13 cellular contexts compared by ENCODE assay signal in genomic region chr7:72989646-72990430, GRCh38. TPM values are rescaled to one million over a fixed set of nuclear protein-coding genes. Genes with fewer than 3 reads are reported as not detected.
DNase-seq lines count a peak whose midpoint lies in the region; ATAC-seq and TF ChIP-seq lines count a peak whose summit lies in the region.
"Not testable (repeated sequence)": the region's sequence is repeated elsewhere in the genome, so short reads cannot be mapped to it uniquely, and the experiment has no call there.
"Had no signal": no experiment of that assay in that cellular context is flagged by ENCODE, and none has a peak within 500 bp of the region (broad histone marks: within the 10 kb centered on the region; RNA-seq: fewer than 3 reads in every experiment).

No MANE protein-coding gene starts in this region.

- not testable (repeated sequence) for TF ChIP-seq EP300 in upper lobe of left lung (IDR thresholded peaks at IDR 0.05)

- H3K9me3 ChIP-seq in HCT116 (ENCODE audit: control insufficient read depth in 1 of 2, insufficient read depth in 1 of 2, low read depth in 1 of 2, low read length in 2 of 2); heart right ventricle; left lung; upper lobe of left lung: not testable (repeated sequence)

- not testable (repeated sequence) for H3K36me3 Mint-ChIP-seq in activated CD8-positive, alpha-beta T cell treated with anti-CD3 and anti-CD28 coated beads for 36 hours (ENCODE audit: low read depth); natural killer cell treated with Interleukin-12 subunit alpha and Interleukin-12 subunit beta and Interleukin-15 and Interleukin-18, amount 100 ng/mL, for 72 hours; stimulated activated memory B cell treated with anti-CD40 and anti-IgM and Interleukin-4, amounts not matched to agents 10 μg/mL and 1 μg/mL and 100 μg/mL, for 72 hours

- not testable (repeated sequence) for H3K9me2 ChIP-seq in HCT116 (ENCODE audit: insufficient read depth)

- H3K27ac ChIP-seq in HCT116 (ENCODE audit: low read depth, low read length); left lung; upper lobe of left lung: not testable (repeated sequence)
- H3K27ac ChIP-seq in dorsolateral prefrontal cortex (peak overlapping the region in 10 of 59 donors; percentile 39 to 71 (median 53)), heart right ventricle (peak overlapping the region in 1 of 10 donors; percentile 44)

- not testable (repeated sequence) for H3K79me2 ChIP-seq in HCT116 (ENCODE audit: insufficient read depth, low read length)

- not testable (repeated sequence) for H3K9me3 Mint-ChIP-seq in activated CD8-positive, alpha-beta T cell treated with anti-CD3 and anti-CD28 coated beads for 36 hours; natural killer cell treated with Interleukin-12 subunit alpha and Interleukin-12 subunit beta and Interleukin-15 and Interleukin-18, amount 100 ng/mL, for 72 hours; stimulated activated memory B cell treated with anti-CD40 and anti-IgM and Interleukin-4, amounts not matched to agents 10 μg/mL and 1 μg/mL and 100 μg/mL, for 72 hours

- not testable (repeated sequence) for TF ChIP-seq RAD21 in HCT116 (IDR thresholded peaks at IDR 0.05; ENCODE audit: low read depth)

- TSS peak; percentile 11 for BruUV-seq in HCT116 (replicated peaks; lab: Mats Ljungman, UMichigan)

- DNase-seq in HCT116 (ENCODE audit: low read depth, low spot score); activated CD8-positive, alpha-beta T cell treated with anti-CD3 and anti-CD28 coated beads for 36 hours: not testable (repeated sequence)
- DNase-seq in dorsolateral prefrontal cortex, result peak in 8 of 10 donors; percentile 42 to 79 (median 56)
- DNase-seq in heart right ventricle, result peak; percentile 26 to 33
- peak in 1 of 2 donors; percentile 53 for DNase-seq in left lung
- DNase-seq in natural killer cell treated with Interleukin-12 subunit alpha and Interleukin-12 subunit beta and Interleukin-15 and Interleukin-18, amount 100 ng/mL, for 72 hours (ENCODE audit: low spot score), result peak; percentile 39
- DNase-seq in upper lobe of left lung, result peak in 1 of 2 donors; percentile 58

- intact Hi-C loops in HCT116 (cut with micrococcal nuclease); activated CD8-positive, alpha-beta T cell treated with anti-CD3 and anti-CD28 coated beads for 36 hours (cut with micrococcal nuclease); dorsolateral prefrontal cortex (cut with DNase I); heart right ventricle (cut with DNase I); left lung (cut with DNase I): not testable (repeated sequence)

- H3K27me3 ChIP-seq in HCT116 (ENCODE audit: insufficient read depth, low read length); dorsolateral prefrontal cortex; heart right ventricle; left lung; upper lobe of left lung: not testable (repeated sequence)

- 31 to 66% methylated on average over 8 to 9 of the region's 20 CpGs for WGBS in heart right ventricle, 2 donors
- WGBS in upper lobe of left lung, 2 donors, result no CpG with 5 or more reads among the region's 20 CpGs

- not testable (repeated sequence) for H3K9ac ChIP-seq in HCT116 (ENCODE audit: low read length)

- not testable (repeated sequence) for H4K20me1 ChIP-seq in HCT116 (ENCODE audit: insufficient read depth)

- CTCF ChIA-PET in HCT116 (lab: Charles Lee); activated CD8-positive, alpha-beta T cell treated with anti-CD3 and anti-CD28 coated beads for 36 hours (lab: Charles Lee): not testable (repeated sequence)

- RAD21 ChIA-PET in HCT116 (lab: Charles Lee; ENCODE audit: low non-redundant PET in 1 of 2, low total read pairs in 2 of 2, uncharacterized antibody in 2 of 2, unreplicated experiment in 2 of 2), result not testable (repeated sequence)

- H3K4me3 Mint-ChIP-seq in activated CD8-positive, alpha-beta T cell treated with anti-CD3 and anti-CD28 coated beads for 36 hours; natural killer cell treated with Interleukin-12 subunit alpha and Interleukin-12 subunit beta and Interleukin-15 and Interleukin-18, amount 100 ng/mL, for 72 hours; stimulated activated memory B cell treated with anti-CD40 and anti-IgM and Interleukin-4, amounts not matched to agents 10 μg/mL and 1 μg/mL and 100 μg/mL, for 72 hours: not testable (repeated sequence)

- not testable (repeated sequence) for H3K4me3 ChIP-seq in HCT116 (replicated peaks in 1 of 2; ENCODE audit: low read depth in 1 of 2, low read length in 2 of 2); dorsolateral prefrontal cortex; heart right ventricle; left lung; upper lobe of left lung

- not testable (repeated sequence) for TF ChIP-seq POLR2A in HCT116 (IDR thresholded peaks at IDR 0.05; ENCODE audit: borderline replicate concordance, extremely low read depth, insufficient read depth, insufficient read length); upper lobe of left lung (IDR thresholded peaks at IDR 0.05)

- ATAC-seq in HCT116 (peak; percentile 48), heart right ventricle (peak; percentile 81 to 94 (median 90)), left lung (peak; percentile 26), upper lobe of left lung (ENCODE audit: low FRiP score in 2 of 2) (peak; percentile 60 to 71)
- peak; percentile 13 for ATAC-seq in activated CD8-positive, alpha-beta T cell treated with anti-CD3 and anti-CD28 coated beads for 36 hours
- ATAC-seq in natural killer cell treated with Interleukin-12 subunit alpha and Interleukin-12 subunit beta and Interleukin-15 and Interleukin-18, amount 100 ng/mL, for 72 hours, result peak; percentile 36
- ATAC-seq in stimulated activated memory B cell treated with anti-CD40 and anti-IgM and Interleukin-4, amounts not matched to agents 10 μg/mL and 1 μg/mL and 100 μg/mL, for 72 hours, result peak; percentile 57

- not testable (repeated sequence) for H2AFZ ChIP-seq in HCT116 (ENCODE audit: low read depth, low read length, poor library complexity, severe bottlenecking)

- not testable (repeated sequence) for H3K27ac Mint-ChIP-seq in activated CD8-positive, alpha-beta T cell treated with anti-CD3 and anti-CD28 coated beads for 36 hours; natural killer cell treated with Interleukin-12 subunit alpha and Interleukin-12 subunit beta and Interleukin-15 and Interleukin-18, amount 100 ng/mL, for 72 hours; stimulated activated memory B cell treated with anti-CD40 and anti-IgM and Interleukin-4, amounts not matched to agents 10 μg/mL and 1 μg/mL and 100 μg/mL, for 72 hours

- not testable (repeated sequence) for H3K4me1 ChIP-seq in HCT116 (ENCODE audit: control insufficient read depth in 1 of 2, insufficient read depth in 2 of 2, low read length in 2 of 2); heart right ventricle; left lung; upper lobe of left lung

- POLR2A ChIA-PET in HCT116 (lab: Charles Lee); activated CD8-positive, alpha-beta T cell treated with anti-CD3 and anti-CD28 coated beads for 36 hours (lab: Charles Lee): not testable (repeated sequence)

- H3K27me3 Mint-ChIP-seq in activated CD8-positive, alpha-beta T cell treated with anti-CD3 and anti-CD28 coated beads for 36 hours; natural killer cell treated with Interleukin-12 subunit alpha and Interleukin-12 subunit beta and Interleukin-15 and Interleukin-18, amount 100 ng/mL, for 72 hours; stimulated activated memory B cell treated with anti-CD40 and anti-IgM and Interleukin-4, amounts not matched to agents 10 μg/mL and 1 μg/mL and 100 μg/mL, for 72 hours: not testable (repeated sequence)

- TF ChIP-seq CTCF in HCT116 (IDR thresholded peaks at IDR 0.05 in 2 of 3, conservative IDR thresholded peaks at IDR 0.05 in 1 of 3; ENCODE audit: borderline replicate concordance in 1 of 3, insufficient read depth in 1 of 3, low read depth in 2 of 3, low read length in 2 of 3); activated CD8-positive, alpha-beta T cell treated with anti-CD3 and anti-CD28 coated beads for 36 hours (IDR thresholded peaks at IDR 0.05); dorsolateral prefrontal cortex (IDR thresholded peaks at IDR 0.05 in 54 of 56, conservative IDR thresholded peaks at IDR 0.05 in 2 of 56; ENCODE audit: low read depth in 1 of 56, partially characterized antibody in 56 of 56); heart right ventricle (IDR thresholded peaks at IDR 0.05); left lung (IDR thresholded peaks at IDR 0.05); upper lobe of left lung (IDR thresholded peaks at IDR 0.05): not testable (repeated sequence)

- not testable (repeated sequence) for H3K4me2 ChIP-seq in HCT116 (ENCODE audit: low read length)

- H3K36me3 ChIP-seq in HCT116 (ENCODE audit: control insufficient read depth in 1 of 2, insufficient read depth in 2 of 2, low read length in 2 of 2); heart right ventricle; left lung; upper lobe of left lung: not testable (repeated sequence)

- H3K4me1 Mint-ChIP-seq in activated CD8-positive, alpha-beta T cell treated with anti-CD3 and anti-CD28 coated beads for 36 hours (ENCODE audit: low read depth); natural killer cell treated with Interleukin-12 subunit alpha and Interleukin-12 subunit beta and Interleukin-15 and Interleukin-18, amount 100 ng/mL, for 72 hours (ENCODE audit: low read depth in 2 of 2); stimulated activated memory B cell treated with anti-CD40 and anti-IgM and Interleukin-4, amounts not matched to agents 10 μg/mL and 1 μg/mL and 100 μg/mL, for 72 hours: not testable (repeated sequence)

RNA-seq across cellular contexts. Expression of gene TRIM74, which starts 20.6 kb away (rescaled TPM):
- total RNA-seq in HCT116 (2021; ENCODE audit: unreplicated experiment), result 1.0 TPM
- polyA plus RNA-seq in HCT116 (2012), result 1.00 and 1.3 TPM in 2 replicates
- total RNA-seq in activated CD8-positive, alpha-beta T cell treated with anti-CD3 and anti-CD28 coated beads for 36 hours, result not detected
- total RNA-seq in dorsolateral prefrontal cortex, result 1 to 10 TPM in 89 of 120 experiments, under 1 TPM in 20, not detected in 11; 0.36 to 7.9 (median 2.1) TPM
- under 1 TPM in 5 of 10 donors, not detected in 5; 0.24 to 0.72 (median 0.42) TPM for total RNA-seq in heart right ventricle
- polyA plus RNA-seq in heart right ventricle, result under 1 TPM in 1 of 2 donors, not detected in 1; 0.14 TPM
- under 1 TPM in 1 of 2 donors, not detected in 1; 0.26 TPM for total RNA-seq in left lung
- total RNA-seq in natural killer cell treated with Interleukin-12 subunit alpha and Interleukin-12 subunit beta and Interleukin-15 and Interleukin-18, amount 100 ng/mL, for 72 hours, result under 1 TPM in 1 of 2 donors, not detected in 1; 0.78 TPM
- 1 to 10 TPM in 2 of 6 donors, under 1 TPM in 1, not detected in 3; 0.60 to 9.4 (median 1.2) TPM for total RNA-seq in upper lobe of left lung
- total RNA-seq: Daoy, H7 had no signal
- polyA plus RNA-seq: BJ had no signal

RNA-seq across cellular contexts. Expression of gene SPDYE8, which starts 39.7 kb away (rescaled TPM):
- total RNA-seq in HCT116 (2021; ENCODE audit: unreplicated experiment), result not detected
- 0.06 and 0.07 TPM in 2 replicates for polyA plus RNA-seq in HCT116 (2012)
- not detected for total RNA-seq in activated CD8-positive, alpha-beta T cell treated with anti-CD3 and anti-CD28 coated beads for 36 hours
- total RNA-seq in dorsolateral prefrontal cortex, result under 1 TPM in 6 of 120 experiments, not detected in 114; 0.23 to 0.31 (median 0.24) TPM
- not detected for total RNA-seq in heart right ventricle
- not detected for polyA plus RNA-seq in heart right ventricle
- total RNA-seq in left lung, result not detected
- total RNA-seq in natural killer cell treated with Interleukin-12 subunit alpha and Interleukin-12 subunit beta and Interleukin-15 and Interleukin-18, amount 100 ng/mL, for 72 hours, result not detected
- total RNA-seq in upper lobe of left lung, result not detected
- total RNA-seq: Caco-2; CD4-positive, alpha-beta T cell; Daoy; H7 had no signal
- polyA plus RNA-seq: BJ had no signal

Comparison
In these comparisons a context has a peak if more than half of its experiments do, and no peak if none do; other contexts are left out.
1. ATAC-seq: peak in every context shown above with its lines; median percentile 90 in heart right ventricle; 66 in upper lobe of left lung; 57 in stimulated activated memory B cell treated with anti-CD40 and anti-IgM and Interleukin-4, amounts not matched to agents 10 μg/mL and 1 μg/mL and 100 μg/mL, for 72 hours; 48 in HCT116; 36 in natural killer cell treated with Interleukin-12 subunit alpha and Interleukin-12 subunit beta and Interleukin-15 and Interleukin-18, amount 100 ng/mL, for 72 hours; 26 in left lung; 13 in activated CD8-positive, alpha-beta T cell treated with anti-CD3 and anti-CD28 coated beads for 36 hours.